Comparison of ENCODE assay signal across 8 cellular contexts in genomic region chr1:160097911-160098851, GRCh38. TPM values are rescaled to one million over a fixed set of nuclear protein-coding genes. Genes with fewer than 3 reads are reported as not detected.
A peak's percentile ranks its signal among the peaks of the same experiment; 100 is the strongest.
DNase-seq lines count a peak whose midpoint lies in the region; ATAC-seq, FAIRE-seq and TF ChIP-seq lines count a peak whose summit lies in the region.

TSS of gene IGSF8 (minus strand) at chr1:160098619. CDS start at chr1:160098472, 147 bp downstream.

- POLR2A ChIA-PET in activated naive CD8-positive, alpha-beta T cell treated with anti-CD3 and anti-CD28 coated beads, Interleukin-2, amount 10 ng/mL, durations not matched to agents 7 days and 5 days (lab: Charles Lee) = interaction anchor here (0.6 to 1.4 kb wide), 9 partner anchors 11 to 278 kb away, joined by 3 to 5 read pairs (median 3); partner anchors contain the start of genes DCAF8, PEA15 and PEX19

- H3K27me3 ChIP-seq in DND-41 (ENCODE audit: insufficient read depth, low read length, poor library complexity) (no peaks in the 10 kb centered on the region), cardiac muscle cell (no peaks in the 10 kb centered on the region), upper lobe of right lung (no peaks in the 10 kb centered on the region)

- H3K4me3 ChIP-seq in DND-41 (ENCODE audit: low read depth in 1 of 2, low read length in 2 of 2) (peak within 1 kb of the TSS; percentile 84 to 93), cardiac muscle cell (peak within 1 kb of the TSS; percentile 88), upper lobe of right lung (peak within 1 kb of the TSS; percentile 77)

- peak; percentile 93 for DNase-seq in DND-41
- DNase-seq in H54 (ENCODE audit: insufficient read length, low spot score) = peak; percentile 94
- peak; percentile 44 for DNase-seq in MV-4-11 (lab: John Stamatoyannopoulos, UW)
- peak; percentile 76 for DNase-seq in SW480 (ENCODE audit: low spot score)
- DNase-seq in activated naive CD8-positive, alpha-beta T cell treated with anti-CD3 and anti-CD28 coated beads, Interleukin-2, amount 10 ng/mL, durations not matched to agents 7 days and 5 days = peak; percentile 93
- DNase-seq in cardiac muscle cell (ENCODE audit: low read depth in 1 of 2, low spot score in 1 of 2) = peak; percentile 85 to 93
- peak; percentile 97 for DNase-seq in posterior vena cava (ENCODE audit: low spot score)
- DNase-seq in upper lobe of right lung = peak; percentile 96

- H3K9me3 Mint-ChIP-seq in activated naive CD8-positive, alpha-beta T cell treated with anti-CD3 and anti-CD28 coated beads, Interleukin-2, amount 10 ng/mL, durations not matched to agents 7 days and 5 days = no peaks in the 10 kb centered on the region

- peak within 1 kb of the TSS; percentile 91 for H3K27ac Mint-ChIP-seq in activated naive CD8-positive, alpha-beta T cell treated with anti-CD3 and anti-CD28 coated beads, Interleukin-2, amount 10 ng/mL, durations not matched to agents 7 days and 5 days

- peak; percentile 76 for ATAC-seq in DND-41 (ENCODE audit: insufficient read depth, low read depth)
- peak; percentile 69 for ATAC-seq in activated naive CD8-positive, alpha-beta T cell treated with anti-CD3 and anti-CD28 coated beads, Interleukin-2, amount 10 ng/mL, durations not matched to agents 7 days and 5 days (ENCODE audit: low read depth)
- ATAC-seq in upper lobe of right lung = peak; percentile 85

- intact Hi-C loops in posterior vena cava (cut with DNase I) = no loop called here
- intact Hi-C loops in upper lobe of right lung (cut with DNase I) = no loop called here

- no peaks in the 10 kb centered on the region for H3K9me3 ChIP-seq in DND-41 (ENCODE audit: insufficient read depth, low read length, severe bottlenecking)
- H3K9me3 ChIP-seq in cardiac muscle cell (ENCODE audit: low read depth) = no peaks in the 10 kb centered on the region
- H3K9me3 ChIP-seq in upper lobe of right lung = no peaks in the 10 kb centered on the region

- H4K20me1 ChIP-seq in DND-41 (ENCODE audit: insufficient read depth, low read length) = peaks cover 33% of the 10 kb centered on the region; the same call in 1 of the 2 replicates

- H3K36me3 ChIP-seq in DND-41 (ENCODE audit: insufficient read depth, low read length) = peaks cover 23% of the 10 kb centered on the region
- no peaks in the 10 kb centered on the region for H3K36me3 ChIP-seq in cardiac muscle cell
- H3K36me3 ChIP-seq in upper lobe of right lung = peaks cover 13% of the 10 kb centered on the region

- peak within 1 kb of the TSS; percentile 92 for H3K4me3 Mint-ChIP-seq in activated naive CD8-positive, alpha-beta T cell treated with anti-CD3 and anti-CD28 coated beads, Interleukin-2, amount 10 ng/mL, durations not matched to agents 7 days and 5 days

- H3K9ac ChIP-seq in DND-41 (ENCODE audit: low read depth, low read length) = peak within 1 kb of the TSS; percentile 97

- no peak for FAIRE-seq in H54 (lab: Jason Lieb, UNC)

- peaks cover 29% of the 10 kb centered on the region for H3K79me2 ChIP-seq in DND-41 (ENCODE audit: insufficient read depth, low read length)

- peak; percentile 42; the same call in 1 of the 2 replicates for TF ChIP-seq POLR2A in H54 (IDR thresholded peaks at IDR 0.05; ENCODE audit: low read depth, low read length)

- peaks cover 39% of the 10 kb centered on the region for H3K4me1 Mint-ChIP-seq in activated naive CD8-positive, alpha-beta T cell treated with anti-CD3 and anti-CD28 coated beads, Interleukin-2, amount 10 ng/mL, durations not matched to agents 7 days and 5 days

- peak within 1 kb of the TSS; percentile 82 for H2AFZ ChIP-seq in DND-41 (ENCODE audit: low read depth, low read length)

- TF ChIP-seq CTCF in DND-41 (IDR thresholded peaks at IDR 0.05; ENCODE audit: borderline replicate concordance, extremely low read depth, low read length, poor library complexity, severe bottlenecking) = no peak
- no peak for TF ChIP-seq CTCF in cardiac muscle cell (IDR thresholded peaks at IDR 0.05; ENCODE audit: low read depth, low read length)
- no peak for TF ChIP-seq CTCF in upper lobe of right lung (IDR thresholded peaks at IDR 0.05)

- no peaks in the 10 kb centered on the region for H3K27me3 Mint-ChIP-seq in activated naive CD8-positive, alpha-beta T cell treated with anti-CD3 and anti-CD28 coated beads, Interleukin-2, amount 10 ng/mL, durations not matched to agents 7 days and 5 days

- H3K27ac ChIP-seq in DND-41 (ENCODE audit: low read length) = peak within 1 kb of the TSS; percentile 84
- H3K27ac ChIP-seq in cardiac muscle cell = peak within 1 kb of the TSS; percentile 57
- peak within 1 kb of the TSS; percentile 98 for H3K27ac ChIP-seq in upper lobe of right lung

- peaks cover 42% of the 10 kb centered on the region for H3K4me1 ChIP-seq in DND-41 (ENCODE audit: insufficient read depth, low read length)
- peaks cover 14% of the 10 kb centered on the region for H3K4me1 ChIP-seq in cardiac muscle cell (ENCODE audit: low read depth)
- H3K4me1 ChIP-seq in upper lobe of right lung = peaks cover 28% of the 10 kb centered on the region

- H3K36me3 Mint-ChIP-seq in activated naive CD8-positive, alpha-beta T cell treated with anti-CD3 and anti-CD28 coated beads, Interleukin-2, amount 10 ng/mL, durations not matched to agents 7 days and 5 days = no peaks in the 10 kb centered on the region

- H3K4me2 ChIP-seq in DND-41 (ENCODE audit: insufficient read depth, low read length) = peak within 1 kb of the TSS; percentile 96

RNA-seq across cellular contexts. Expression of gene IGSF8, which starts in this region (rescaled TPM):
- 10 to 100 TPM; 39.8 to 44.6 TPM for total RNA-seq in activated naive CD8-positive, alpha-beta T cell treated with anti-CD3 and anti-CD28 coated beads, Interleukin-2, amount 10 ng/mL, durations not matched to agents 7 days and 5 days
- total RNA-seq in cardiac muscle cell (23.0 and 29.1 TPM in 2 replicates), posterior vena cava (10 to 100 TPM; 16.0 to 17.4 TPM), upper lobe of right lung (37.5 TPM)
- polyA plus RNA-seq in cardiac muscle cell = 21.1 and 32.2 TPM in 2 replicates

Comparison
In these comparisons a context has a peak if more than half of its experiments do, and no peak if none do; other contexts are left out.
1. Peak in every context shown above with its lines: DNase-seq, ATAC-seq, H3K4me3 ChIP-seq and H3K27ac ChIP-seq.
2. DNase-seq: peak in every context shown above with its lines; median percentile 97 in posterior vena cava; 96 in upper lobe of right lung; 94 in H54; 93 in DND-41; 93 in activated naive CD8-positive, alpha-beta T cell treated with anti-CD3 and anti-CD28 coated beads, Interleukin-2, amount 10 ng/mL, durations not matched to agents 7 days and 5 days; 89 in cardiac muscle cell; 76 in SW480; 44 in MV-4-11.